1 cellular context compared by ENCODE assay signal in the genomic region with DNA sequence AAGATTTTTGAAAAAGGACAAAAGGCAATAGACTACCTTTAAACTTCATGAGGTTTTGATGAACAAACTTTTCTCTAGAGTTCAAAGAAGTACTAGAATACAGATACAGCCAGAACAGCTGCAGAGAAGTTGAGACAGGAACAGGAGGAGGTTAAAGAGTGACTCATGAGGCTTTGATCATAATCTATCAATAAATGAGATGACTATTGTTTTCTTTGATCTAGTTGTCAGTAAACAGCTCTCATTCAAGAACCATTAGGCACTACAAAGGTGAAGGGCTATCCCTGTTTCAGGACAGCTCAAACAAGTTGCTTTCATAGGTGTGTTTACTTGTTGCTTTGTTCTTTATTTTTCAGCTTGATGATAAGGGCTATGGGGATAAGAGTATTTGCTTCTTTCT.
TF ChIP-seq lines count a peak whose summit lies in the region.

No MANE protein-coding gene starts in this region.

TF ChIP-seq in K562, 482 proteins besides CTCF, POLR2A, EP300 and RAD21 (continued from another document):
- TF ChIP-seq, protein P1, sequence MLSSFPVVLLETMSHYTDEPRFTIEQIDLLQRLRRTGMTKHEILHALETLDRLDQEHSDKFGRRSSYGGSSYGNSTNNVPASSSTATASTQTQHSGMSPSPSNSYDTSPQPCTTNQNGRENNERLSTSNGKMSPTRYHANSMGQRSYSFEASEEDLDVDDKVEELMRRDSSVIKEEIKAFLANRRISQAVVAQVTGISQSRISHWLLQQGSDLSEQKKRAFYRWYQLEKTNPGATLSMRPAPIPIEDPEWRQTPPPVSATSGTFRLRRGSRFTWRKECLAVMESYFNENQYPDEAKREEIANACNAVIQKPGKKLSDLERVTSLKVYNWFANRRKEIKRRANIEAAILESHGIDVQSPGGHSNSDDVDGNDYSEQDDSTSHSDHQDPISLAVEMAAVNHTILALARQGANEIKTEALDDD (IDR thresholded peaks at IDR 0.05), result no peak
- TF ChIP-seq ELF4 (CRISPR knock-in tag; IDR thresholded peaks at IDR 0.05) (no peak), SMARCE1 (IDR thresholded peaks at IDR 0.05) (peak; percentile 39; the same call in 1 of the 2 replicates), DPF2 (IDR thresholded peaks at IDR 0.05) (peak; percentile 73), JUN (IDR thresholded peaks at IDR 0.05; ENCODE audit: borderline replicate concordance, low read depth, low read length) (0 out of 2 replicates have a peak, but pooled peaks have one; percentile 25), JUN (CRISPR knock-in tag; IDR thresholded peaks at IDR 0.05; ENCODE audit: borderline replicate concordance) (no peak)
